ENCODE assay signal across 25 cellular contexts in the genomic region with DNA sequence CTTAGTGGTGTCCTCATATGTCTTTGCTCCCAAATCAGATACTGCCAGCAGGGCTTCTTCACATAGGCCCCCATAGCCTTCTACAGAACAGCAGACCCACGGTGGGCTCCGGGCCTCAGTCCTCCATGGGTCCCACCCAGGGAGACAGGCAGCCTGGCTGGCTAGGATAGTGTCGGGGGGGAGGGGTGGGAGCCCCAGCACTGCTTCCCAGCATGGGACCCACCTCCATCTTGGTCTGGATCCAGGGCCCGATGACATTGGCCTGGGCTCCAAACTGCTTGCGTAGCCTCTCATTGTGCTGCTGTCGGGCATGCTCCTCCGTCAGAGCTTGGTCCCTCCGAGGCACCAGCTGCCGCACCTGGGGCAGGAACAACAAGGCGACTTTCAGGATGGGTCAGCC.
"Had no signal": no experiment of that assay in that cellular context is flagged by ENCODE, and none has a peak within 500 bp of the region (broad histone marks: within the 10 kb centered on the region; RNA-seq: fewer than 3 reads in every experiment).

No MANE protein-coding gene starts in this region.

- H3K4me3 ChIP-seq: esophagus squamous epithelium, ovary, tibial nerve had no signal

- H3K27ac Mint-ChIP-seq: activated CD4-positive, alpha-beta T cell treated with anti-CD3 and anti-CD28 coated beads for 36 hours; activated T-cell treated with anti-CD3 and anti-CD28 coated beads, Interleukin-2, amount 50 U/mL, for 72 hours; memory B cell; natural killer cell treated with Interleukin-12 subunit alpha and Interleukin-12 subunit beta and Interleukin-15 and Interleukin-18, amount 100 ng/mL, for 72 hours had no signal

- H3K4me1 ChIP-seq: tibial nerve had no signal

- H3K27me3 ChIP-seq: brain microvascular endothelial cell, esophagus squamous epithelium, neutrophil, ovary, tibial nerve had no signal

- ATAC-seq: activated CD4-positive, alpha-beta T cell treated with anti-CD3 and anti-CD28 coated beads for 36 hours; activated T-cell treated with anti-CD3 and anti-CD28 coated beads, Interleukin-2, amount 50 U/mL, for 72 hours; left cardiac atrium; natural killer cell treated with Interleukin-12 subunit alpha and Interleukin-12 subunit beta and Interleukin-15 and Interleukin-18, amount 100 ng/mL, for 72 hours had no signal

- H3K36me3 ChIP-seq: ovary had no signal

- H3K9me3 Mint-ChIP-seq: activated T-cell treated with anti-CD3 and anti-CD28 coated beads, Interleukin-2, amount 50 U/mL, for 72 hours; endodermal cell; memory B cell; natural killer cell treated with Interleukin-12 subunit alpha and Interleukin-12 subunit beta and Interleukin-15 and Interleukin-18, amount 100 ng/mL, for 72 hours had no signal

- H3K9me3 ChIP-seq: esophagus squamous epithelium, neutrophil, ovary, tibial nerve had no signal

- H3K27me3 Mint-ChIP-seq: activated CD4-positive, alpha-beta T cell treated with anti-CD3 and anti-CD28 coated beads for 36 hours; activated naive CD8-positive, alpha-beta T cell; natural killer cell treated with Interleukin-12 subunit alpha and Interleukin-12 subunit beta and Interleukin-15 and Interleukin-18, amount 100 ng/mL, for 72 hours; progenitor cell of endocrine pancreas had no signal

- DNase-seq: activated CD4-positive, alpha-beta T cell treated with anti-CD3 and anti-CD28 coated beads for 36 hours; activated CD4-positive, alpha-beta T cell treated with anti-CD3 and anti-CD28 coated beads, Interleukin-2, amount 50 U/mL, for 4 hours; activated CD4-positive, CD25-positive, alpha-beta regulatory T cell; activated naive CD4-positive, alpha-beta T cell; activated T-cell treated with anti-CD3 and anti-CD28 coated beads for 4 hours; activated T-cell treated with anti-CD3 and anti-CD28 coated beads, Interleukin-2, amount 50 U/mL, for 72 hours; aorta; brain microvascular endothelial cell; caudate nucleus; endodermal cell; esophagus squamous epithelium; foreskin melanocyte; glutamatergic neuron; islet precursor cell; left cardiac atrium; ovary; retina; stimulated activated CD4-positive, alpha-beta T cell treated with anti-CD3 and anti-CD28 coated beads, Interleukin-15, amount 100 ng/mL, for 24 hours; stimulated activated naive CD4-positive, alpha-beta T cell had no signal

- H3K4me1 Mint-ChIP-seq: activated CD4-positive, alpha-beta T cell treated with anti-CD3 and anti-CD28 coated beads for 36 hours; endodermal cell; memory B cell had no signal

- H3K36me3 Mint-ChIP-seq: memory B cell had no signal

- H3K4me3 Mint-ChIP-seq: activated CD4-positive, alpha-beta T cell treated with anti-CD3 and anti-CD28 coated beads for 36 hours; activated naive CD8-positive, alpha-beta T cell; activated T-cell treated with anti-CD3 and anti-CD28 coated beads, Interleukin-2, amount 50 U/mL, for 72 hours; endodermal cell; memory B cell; natural killer cell treated with Interleukin-12 subunit alpha and Interleukin-12 subunit beta and Interleukin-15 and Interleukin-18, amount 100 ng/mL, for 72 hours had no signal

- H3K27ac ChIP-seq: brain microvascular endothelial cell, esophagus squamous epithelium, ovary, tibial nerve had no signal
